ENCODE assay signal across 14 cellular contexts in the genomic region with DNA sequence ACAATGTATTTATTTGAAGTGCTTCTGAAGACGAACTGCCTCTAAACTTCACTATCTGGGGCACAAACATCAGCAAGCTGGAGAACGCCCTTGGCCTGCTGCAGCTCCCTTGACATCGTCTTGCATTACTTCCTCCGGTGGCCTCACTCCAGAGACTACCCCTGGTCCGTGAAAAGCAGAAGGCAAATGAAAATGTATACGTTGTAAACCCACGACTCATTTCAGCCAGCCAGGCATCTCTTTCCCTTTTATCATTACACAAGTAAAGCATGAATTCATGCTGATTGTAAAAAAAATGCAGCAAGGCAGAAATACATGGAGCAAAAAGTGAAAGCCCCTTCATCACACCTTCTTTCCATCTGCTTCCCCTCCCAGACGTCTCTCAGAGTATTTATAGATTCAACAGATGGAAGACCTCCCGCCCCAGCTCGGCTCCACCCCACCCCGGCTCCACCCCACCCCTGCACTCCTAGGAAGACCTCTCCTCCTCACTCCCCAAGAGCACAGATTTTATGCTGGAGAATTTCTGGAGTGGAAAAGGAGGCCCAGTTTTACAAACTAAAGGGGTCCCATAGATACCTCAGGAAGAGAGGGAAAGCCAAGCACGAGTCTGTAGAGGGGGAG. TPM values are rescaled to one million over a fixed set of nuclear protein-coding genes. Genes with fewer than 3 reads are reported as not detected.
DNase-seq lines count a peak whose midpoint lies in the region; TF ChIP-seq lines count a peak whose summit lies in the region.
"Had no signal": no experiment of that assay in that cellular context is flagged by ENCODE, and none has a peak within 500 bp of the region (broad histone marks: within the 10 kb centered on the region; RNA-seq: fewer than 3 reads in every experiment).

No MANE protein-coding gene starts in this region.

- WGBS in smooth muscle cell (ENCODE audit: low lambda C conversion rate) = 43% methylated on average over 12 of the region's 12 CpGs
- 87% methylated on average over 8 of the region's 12 CpGs for WGBS in mammary epithelial cell (ENCODE audit: low coverage, missing lambda C conversion rate)

- no peak overlapping the region for H3K9ac ChIP-seq in smooth muscle cell (ENCODE audit: low read depth)
- no peak overlapping the region for H3K9ac ChIP-seq in mammary epithelial cell (ENCODE audit: insufficient read depth, low read length)
- H3K9ac ChIP-seq: SK-N-SH had no signal

- no peak for TF ChIP-seq POLR2A in NB4 (IDR thresholded peaks at IDR 0.05; ENCODE audit: extremely low read depth, insufficient read length)

- peak overlapping the region; percentile 87 for H2AFZ ChIP-seq in smooth muscle cell (ENCODE audit: low read depth)
- no peak overlapping the region for H2AFZ ChIP-seq in mammary epithelial cell (ENCODE audit: low read depth, low read length)

- CTCF ChIA-PET in mammary epithelial cell (lab: Charles Lee; ENCODE audit: low non-redundant PET) = no interaction called here

- no peaks in the 10 kb centered on the region for H3K79me2 ChIP-seq in smooth muscle cell (ENCODE audit: low read depth)
- no peaks in the 10 kb centered on the region for H3K79me2 ChIP-seq in mammary epithelial cell (ENCODE audit: insufficient read depth, low read length)

- H3K9me3 ChIP-seq in smooth muscle cell (replicated peaks; ENCODE audit: low read depth) (no peaks in the 10 kb centered on the region), mammary epithelial cell (replicated peaks; ENCODE audit: insufficient read depth, low read length) (no peaks in the 10 kb centered on the region)
- H3K9me3 ChIP-seq: SK-N-SH had no signal

- H3K4me1 ChIP-seq in smooth muscle cell (ENCODE audit: low read depth) = peaks cover 33% of the 10 kb centered on the region
- peaks cover 16% of the 10 kb centered on the region for H3K4me1 ChIP-seq in mammary epithelial cell (ENCODE audit: insufficient read depth, low read length)

- intact Hi-C loops in mammary epithelial cell (cut with micrococcal nuclease) = no loop called here

- H3K36me3 ChIP-seq in smooth muscle cell (ENCODE audit: low read depth) = no peaks in the 10 kb centered on the region
- H3K36me3 ChIP-seq in mammary epithelial cell (ENCODE audit: insufficient read depth, low read length) = no peaks in the 10 kb centered on the region

- dilution Hi-C loops in mammary epithelial cell (cut with HindIII; ENCODE audit: low sequenced_read_pairs) = no loop called here

- H4K20me1 ChIP-seq in smooth muscle cell (ENCODE audit: low read depth) = no peaks in the 10 kb centered on the region
- H4K20me1 ChIP-seq in mammary epithelial cell (ENCODE audit: insufficient read depth, low read length) = no peaks in the 10 kb centered on the region

- no peak for TF ChIP-seq CTCF in NB4 (IDR thresholded peaks at IDR 0.05; ENCODE audit: low read depth, low read length)
- TF ChIP-seq CTCF in smooth muscle cell (IDR thresholded peaks at IDR 0.05; ENCODE audit: borderline replicate concordance, insufficient read depth, poor library complexity, severe bottlenecking) = no peak
- TF ChIP-seq CTCF in mammary epithelial cell (conservative IDR thresholded peaks at IDR 0.05 in 1 of 2, IDR thresholded peaks at IDR 0.05 in 1 of 2; ENCODE audit: extremely low read depth in 1 of 2, insufficient read depth in 1 of 2, low read depth in 1 of 2, low read length in 2 of 2) = no peak

- H3K27ac ChIP-seq in smooth muscle cell (ENCODE audit: low read depth) (no peak overlapping the region), mammary epithelial cell (ENCODE audit: insufficient read depth, low read depth, low read length) (no peak overlapping the region)

- H3K4me2 ChIP-seq in smooth muscle cell (peak overlapping the region; percentile 59), mammary epithelial cell (ENCODE audit: insufficient read depth, low read depth, low read length) (no peak overlapping the region)
- H3K4me2 ChIP-seq: SK-N-SH had no signal

- no TSS peak for BruUV-seq in mammary epithelial cell (replicated peaks; lab: Mats Ljungman, UMichigan)

- H3K27me3 ChIP-seq in smooth muscle cell (ENCODE audit: low read depth) (no peaks in the 10 kb centered on the region), mammary epithelial cell (ENCODE audit: insufficient read depth, low read length) (no peaks in the 10 kb centered on the region)

- H3K4me3 ChIP-seq in NB4 (ENCODE audit: low read depth, low read length) = no peak overlapping the region
- no peak overlapping the region for H3K4me3 ChIP-seq in smooth muscle cell
- H3K4me3 ChIP-seq in mammary epithelial cell (replicated peaks in 1 of 3; ENCODE audit: insufficient read depth in 1 of 3, low read depth in 2 of 3, low read length in 3 of 3) = no peak overlapping the region
- H3K4me3 ChIP-seq: lung, skin epidermis had no signal

- in situ Hi-C loops in mammary epithelial cell (cut with MboI; ENCODE audit: low sequenced_read_pairs in 2 of 2) = no loop called here

- peak; percentile 2 for DNase-seq in SKM-1 treated with dmso at 0.1 percent for 144 hours (lab: John Stamatoyannopoulos, UW; ENCODE audit: unreplicated experiment)
- no peak for DNase-seq in SKM-1 (lab: John Stamatoyannopoulos, UW; ENCODE audit: unreplicated experiment)
- DNase-seq in NB4 (ENCODE audit: low read depth) = peak; percentile 48
- DNase-seq in germinal center (ENCODE audit: low spot score) = peak; percentile 30
- no peak for DNase-seq in smooth muscle cell (lab: John Stamatoyannopoulos, UW; ENCODE audit: unreplicated experiment)
- no peak for DNase-seq in mammary epithelial cell
- no peak for DNase-seq in NCI-H345 (lab: John Stamatoyannopoulos, UW)
- DNase-seq in amniotic stem cell (lab: John Stamatoyannopoulos, UW) = no peak
- DNase-seq: activated CD4-positive, alpha-beta T cell treated with anti-CD3 and anti-CD28 coated beads for 48 hours; KG1; NCI-H526 treated with DMSO at 0.1 percent for 48 hours; SK-N-SH had no signal

- no peaks in the 10 kb centered on the region for H3F3A ChIP-seq in smooth muscle cell (ENCODE audit: low read depth)

RNA-seq across cellular contexts. Expression of gene RALBP1, which starts 41.6 kb away (rescaled TPM):
- 33.6 and 42.9 TPM in 2 replicates for total RNA-seq in smooth muscle cell
- polyA plus RNA-seq in smooth muscle cell = 33.3 and 40.9 TPM in 2 replicates
- 10 to 100 TPM; 59.1 to 72.2 TPM for total RNA-seq in mammary epithelial cell
- 51.2 TPM for polyA plus RNA-seq in mammary epithelial cell
- 41.0 TPM for polyA minus RNA-seq in mammary epithelial cell

Comparison
In these comparisons a context has a peak if more than half of its experiments do, and no peak if none do; other contexts are left out.
1. DNase-seq: peak in SKM-1 treated with dmso at 0.1 percent for 144 hours (single experiment), NB4 (single experiment) and germinal center (single experiment); none in SKM-1 (single experiment), smooth muscle cell (single experiment), mammary epithelial cell (single experiment), NCI-H345 (single experiment) and amniotic stem cell (single experiment).